Comparison of ENCODE assay signal across 16 cellular contexts in genomic region chr2:26191316-26192159, GRCh38. TPM values are rescaled to one million over a fixed set of nuclear protein-coding genes. Genes with fewer than 3 reads are reported as not detected.
DNase-seq lines count a peak whose midpoint lies in the region; ATAC-seq and TF ChIP-seq lines count a peak whose summit lies in the region.
"Had no signal": no experiment of that assay in that cellular context is flagged by ENCODE, and none has a peak within 500 bp of the region (broad histone marks: within the 10 kb centered on the region; RNA-seq: fewer than 3 reads in every experiment).

No MANE protein-coding gene starts in this region.

- H3K4me1 ChIP-seq in GM23338 (ENCODE audit: insufficient read depth), result peaks cover under 1% of the 10 kb centered on the region; the same call in 1 of the 2 replicates
- no peaks in the 10 kb centered on the region for H3K4me1 ChIP-seq in endodermal cell (ENCODE audit: control insufficient read depth, insufficient read depth, low read length)
- no peaks in the 10 kb centered on the region for H3K4me1 ChIP-seq in neural progenitor cell

- DNase-seq in CD14-positive monocyte (ENCODE audit: low spot score), result peak; percentile 11
- DNase-seq in GM23338 (ENCODE audit: low spot score), result no peak
- peak; percentile 62 for DNase-seq in endodermal cell
- DNase-seq in neural progenitor cell (ENCODE audit: low spot score), result no peak
- DNase-seq in NCI-H1417 (lab: John Stamatoyannopoulos, UW), result no peak
- DNase-seq in activated T-cell treated with anti-CD3 and anti-CD28 coated beads, Interleukin-2, amount 50 U/mL, for 24 hours, result no peak
- DNase-seq: CD8-positive, alpha-beta memory T cell; HCEC 1CT; Karpas-422; MM.1S; NCI-H1105; NCI-H1930; NCI-H510A treated with DMSO at 0.1 percent for 48 hours; SHP77 had no signal

- H4K20me1 ChIP-seq in GM23338 (replicated peaks; ENCODE audit: insufficient read depth), result peaks cover 5% of the 10 kb centered on the region
- H4K20me1 ChIP-seq in neural progenitor cell (ENCODE audit: low read depth), result peaks cover 4% of the 10 kb centered on the region

- intact Hi-C loops in CD14-positive monocyte (cut with micrococcal nuclease), result no loop called here

- H3K4me3 ChIP-seq in GM23338, result no peak overlapping the region
- H3K4me3 ChIP-seq in endodermal cell (ENCODE audit: low read length), result no peak overlapping the region
- H3K4me3 ChIP-seq in neural progenitor cell, result no peak overlapping the region

- H3K9me3 Mint-ChIP-seq in CD14-positive monocyte, result no peaks in the 10 kb centered on the region
- no peaks in the 10 kb centered on the region for H3K9me3 Mint-ChIP-seq in GM23338
- no peaks in the 10 kb centered on the region for H3K9me3 Mint-ChIP-seq in endodermal cell
- H3K9me3 Mint-ChIP-seq in neural progenitor cell, result no peaks in the 10 kb centered on the region
- H3K9me3 Mint-ChIP-seq in activated T-cell treated with anti-CD3 and anti-CD28 coated beads, Interleukin-2, amount 50 U/mL, for 24 hours, result no peaks in the 10 kb centered on the region
- H3K9me3 Mint-ChIP-seq: CD8-positive, alpha-beta memory T cell had no signal

- 0 out of 2 replicates have a peak overlapping the region, but pooled peaks have one; percentile 26 for H3K27ac ChIP-seq in GM23338 (ENCODE audit: low read depth)
- H3K27ac ChIP-seq in endodermal cell (ENCODE audit: low read depth, low read length), result no peak overlapping the region
- no peak overlapping the region for H3K27ac ChIP-seq in neural progenitor cell

- H3K36me3 ChIP-seq in GM23338 (ENCODE audit: insufficient read depth) (peaks cover 24% of the 10 kb centered on the region), endodermal cell (ENCODE audit: control insufficient read depth, insufficient read depth, low read length) (peaks cover 72% of the 10 kb centered on the region), neural progenitor cell (no peaks in the 10 kb centered on the region)

- H3K4me3 Mint-ChIP-seq in CD14-positive monocyte, result no peak overlapping the region
- no peak overlapping the region for H3K4me3 Mint-ChIP-seq in GM23338
- H3K4me3 Mint-ChIP-seq in endodermal cell, result no peak overlapping the region
- H3K4me3 Mint-ChIP-seq in neural progenitor cell, result peak overlapping the region; percentile 7
- H3K4me3 Mint-ChIP-seq in activated T-cell treated with anti-CD3 and anti-CD28 coated beads, Interleukin-2, amount 50 U/mL, for 24 hours, result no peak overlapping the region
- H3K4me3 Mint-ChIP-seq: CD8-positive, alpha-beta memory T cell had no signal

- H3K4me1 Mint-ChIP-seq in CD14-positive monocyte (peaks cover 3% of the 10 kb centered on the region), GM23338 (peaks cover 3% of the 10 kb centered on the region), endodermal cell (peaks cover 2% of the 10 kb centered on the region), neural progenitor cell (peaks cover 2% of the 10 kb centered on the region)
- H3K4me1 Mint-ChIP-seq in activated T-cell treated with anti-CD3 and anti-CD28 coated beads, Interleukin-2, amount 50 U/mL, for 24 hours (ENCODE audit: low read depth), result peaks cover 14% of the 10 kb centered on the region

- H3K9me3 ChIP-seq in endodermal cell (ENCODE audit: control insufficient read depth, low read length) (no peaks in the 10 kb centered on the region), neural progenitor cell (ENCODE audit: low read depth) (no peaks in the 10 kb centered on the region)

- H3K9ac ChIP-seq in endodermal cell (ENCODE audit: extremely low read depth, low read length, poor library complexity, severe bottlenecking), result no peak overlapping the region
- H3K9ac ChIP-seq in neural progenitor cell, result no peak overlapping the region

- WGBS in endodermal cell (ENCODE audit: insufficient coverage in 1 of 2, insufficient read length in 1 of 2), 2 experiments, result 93 to 100% methylated on average over 14 to 20 of the region's 20 CpGs

- no peak overlapping the region for H3K27ac Mint-ChIP-seq in CD14-positive monocyte
- no peak overlapping the region for H3K27ac Mint-ChIP-seq in GM23338
- H3K27ac Mint-ChIP-seq in endodermal cell, result no peak overlapping the region
- no peak overlapping the region for H3K27ac Mint-ChIP-seq in neural progenitor cell
- no peak overlapping the region for H3K27ac Mint-ChIP-seq in activated T-cell treated with anti-CD3 and anti-CD28 coated beads, Interleukin-2, amount 50 U/mL, for 24 hours

- H3K27me3 ChIP-seq in GM23338 (ENCODE audit: insufficient read depth), result no peaks in the 10 kb centered on the region
- no peaks in the 10 kb centered on the region for H3K27me3 ChIP-seq in endodermal cell (ENCODE audit: control insufficient read depth, insufficient read depth, low read length, poor library complexity, severe bottlenecking)
- no peaks in the 10 kb centered on the region for H3K27me3 ChIP-seq in neural progenitor cell

- no peak overlapping the region for H3K4me2 ChIP-seq in GM23338
- no peak overlapping the region for H3K4me2 ChIP-seq in neural progenitor cell

- H3K79me2 ChIP-seq in GM23338 (replicated peaks; ENCODE audit: insufficient read depth) (no peaks in the 10 kb centered on the region), neural progenitor cell (ENCODE audit: low read depth) (no peaks in the 10 kb centered on the region)

- ATAC-seq in GM23338 (peak; percentile 23), GM19463 (IDR thresholded peaks at IDR 0.05; ENCODE audit: unreplicated experiment) (no peak)
- ATAC-seq: Panc1 had no signal

- TF ChIP-seq CTCF in CD14-positive monocyte (IDR thresholded peaks at IDR 0.05) (no peak), GM23338 (conservative IDR thresholded peaks at IDR 0.05; ENCODE audit: low read depth in 2 of 2) (peak in 1 of 2 experiments; percentile 40; a peak in 2 of 4 replicates), endodermal cell (conservative IDR thresholded peaks at IDR 0.05) (peak; percentile 38), neural progenitor cell (IDR thresholded peaks at IDR 0.05) (no peak)

- H2AFZ ChIP-seq in GM23338 (no peak overlapping the region), neural progenitor cell (replicated peaks) (no peak overlapping the region)

- H3K36me3 Mint-ChIP-seq in CD14-positive monocyte (peaks cover 60 to 66% of the 10 kb centered on the region in 2 donors), GM23338 (ENCODE audit: low read depth) (peaks cover 62% of the 10 kb centered on the region), endodermal cell (ENCODE audit: low read depth) (peaks cover 61% of the 10 kb centered on the region), neural progenitor cell (peaks cover 39% of the 10 kb centered on the region)
- peaks cover 75% of the 10 kb centered on the region for H3K36me3 Mint-ChIP-seq in activated T-cell treated with anti-CD3 and anti-CD28 coated beads, Interleukin-2, amount 50 U/mL, for 24 hours (ENCODE audit: low read depth)

- peaks cover under 1 to 4% (median 2%) of the 10 kb centered on the region in 3 donors for H3K27me3 Mint-ChIP-seq in CD14-positive monocyte (ENCODE audit: low read depth in 3 of 3)
- peaks cover 9% of the 10 kb centered on the region for H3K27me3 Mint-ChIP-seq in GM23338 (ENCODE audit: insufficient read depth, low read depth, poor library complexity)
- H3K27me3 Mint-ChIP-seq in endodermal cell (ENCODE audit: insufficient read depth), result peaks cover 5% of the 10 kb centered on the region
- H3K27me3 Mint-ChIP-seq in neural progenitor cell (ENCODE audit: insufficient read depth, low read depth), result peaks cover 7% of the 10 kb centered on the region
- no peaks in the 10 kb centered on the region for H3K27me3 Mint-ChIP-seq in activated T-cell treated with anti-CD3 and anti-CD28 coated beads, Interleukin-2, amount 50 U/mL, for 24 hours
- H3K27me3 Mint-ChIP-seq: CD8-positive, alpha-beta memory T cell had no signal

- H3F3A ChIP-seq in GM23338 (replicated peaks; ENCODE audit: low read depth) (peaks cover 8% of the 10 kb centered on the region; the same call in 1 of the 2 replicates), neural progenitor cell (ENCODE audit: low read depth) (no peaks in the 10 kb centered on the region)

- no peaks in the 10 kb centered on the region for H3K9me2 ChIP-seq in GM23338 (ENCODE audit: insufficient read depth)

RNA-seq across cellular contexts. Expression of gene GAREM2, which starts 18.6 kb away (rescaled TPM):
- polyA plus RNA-seq in CD14-positive monocyte (under 1 TPM in 1 of 2 donors, not detected in 1; 0.08 TPM), GM23338 (2016; fragmentation: Nextera tagmentation; extraction: Ambion mirVana) (3.8 and 4.1 TPM in 2 replicates)
- 20.8 and 23.8 TPM in 2 replicates for total RNA-seq in GM23338 (2014; rRNA removed; shearing (Covaris generic))
- total RNA-seq in endodermal cell (1 to 10 TPM; 6.0 to 8.1 TPM), neural progenitor cell (ENCODE audit: low replicate concordance) (15.1 and 20.0 TPM in 2 replicates)
- 31.1 TPM for polyA plus RNA-seq in endodermal cell (2013, experiment 1 of 2)
- 25.1 TPM for polyA plus RNA-seq in endodermal cell (2013, experiment 2 of 2)

RNA-seq across cellular contexts. Expression of gene HADHA, which starts 52.9 kb away (rescaled TPM):
- polyA plus RNA-seq in CD14-positive monocyte (100 to 1,000 TPM; 155 to 187 TPM), GM23338 (2016; fragmentation: Nextera tagmentation; extraction: Ambion mirVana) (57.6 and 63.9 TPM in 2 replicates)
- 88.9 and 92.3 TPM in 2 replicates for total RNA-seq in GM23338 (2014; rRNA removed; shearing (Covaris generic))
- total RNA-seq in endodermal cell (10 to 100 TPM; 83.8 to 86.7 TPM), neural progenitor cell (ENCODE audit: low replicate concordance) (98.9 and 120 TPM in 2 replicates)
- 107 TPM for polyA plus RNA-seq in endodermal cell (2013, experiment 1 of 2)
- 93.5 TPM for polyA plus RNA-seq in endodermal cell (2013, experiment 2 of 2)

RNA-seq across cellular contexts. Expression of gene HADHB, which starts 53.2 kb away (rescaled TPM):
- polyA plus RNA-seq in CD14-positive monocyte, result 100 to 1,000 TPM; 186 to 200 TPM
- 43.4 and 55.0 TPM in 2 replicates for total RNA-seq in GM23338 (2014; rRNA removed; shearing (Covaris generic))
- 38.3 and 41.1 TPM in 2 replicates for polyA plus RNA-seq in GM23338 (2016; fragmentation: Nextera tagmentation; extraction: Ambion mirVana)
- total RNA-seq in endodermal cell, result 10 to 100 TPM; 37.8 to 41.0 TPM
- polyA plus RNA-seq in endodermal cell (2013, experiment 1 of 2), result 51.5 TPM
- polyA plus RNA-seq in endodermal cell (2013, experiment 2 of 2), result 45.7 TPM
- 36.5 and 40.6 TPM in 2 replicates for total RNA-seq in neural progenitor cell (ENCODE audit: low replicate concordance)

Comparison
In these comparisons a context has a peak if more than half of its experiments do, and no peak if none do; other contexts are left out.
1. DNase-seq: peak in CD14-positive monocyte (single experiment) and endodermal cell (single experiment); none in GM23338 (single experiment), neural progenitor cell (single experiment), NCI-H1417 (0 of 3) and activated T-cell treated with anti-CD3 and anti-CD28 coated beads, Interleukin-2, amount 50 U/mL, for 24 hours (single experiment).